ENCODE assay signal across 11 cellular contexts in the genomic region with DNA sequence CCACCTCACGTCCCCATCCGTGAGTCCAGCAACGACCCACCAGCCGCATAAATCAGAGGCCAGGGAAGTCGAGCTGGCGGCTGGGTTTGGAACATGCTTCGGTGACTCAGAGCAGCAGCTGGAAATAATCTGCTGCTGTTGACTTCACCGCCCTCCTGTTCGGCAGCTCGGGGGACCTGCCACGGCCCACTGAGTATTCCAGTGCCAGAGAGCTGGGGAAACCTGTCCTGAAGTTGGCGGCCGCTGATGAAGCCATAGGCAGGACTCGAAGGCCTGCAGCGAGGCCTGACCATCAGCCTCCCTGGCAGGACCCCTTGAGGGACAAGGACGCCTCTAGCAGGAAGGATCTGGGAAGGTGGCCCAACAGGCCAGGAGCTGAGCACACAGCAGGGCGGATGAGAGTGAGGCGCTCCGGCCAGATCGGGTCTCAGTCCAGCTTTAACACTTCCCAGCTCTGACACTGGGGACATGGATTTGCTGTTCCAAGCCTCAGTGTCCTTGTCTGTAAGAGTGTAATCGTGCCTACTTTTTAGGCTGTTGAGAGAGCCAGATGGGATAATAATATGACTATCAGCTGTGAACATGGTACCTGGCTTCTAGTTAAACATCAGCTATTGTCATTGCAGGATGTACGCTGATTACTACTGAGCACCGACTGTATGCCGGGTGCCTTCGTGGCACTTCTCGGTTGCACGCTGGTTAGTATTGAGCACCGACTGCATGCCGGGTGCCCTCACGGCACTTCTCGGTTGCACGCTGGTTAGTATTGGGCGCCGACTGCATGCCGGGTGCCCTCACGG. TPM values are rescaled to one million over a fixed set of nuclear protein-coding genes. Genes with fewer than 3 reads are reported as not detected.
DNase-seq lines count a peak whose midpoint lies in the region; ATAC-seq and TF ChIP-seq lines count a peak whose summit lies in the region.
"Had no signal": no experiment of that assay in that cellular context is flagged by ENCODE, and none has a peak within 500 bp of the region (broad histone marks: within the 10 kb centered on the region; RNA-seq: fewer than 3 reads in every experiment).

No MANE protein-coding gene starts in this region.

- TF ChIP-seq CTCF in AG10803 (conservative IDR thresholded peaks at IDR 0.05; ENCODE audit: low read length): no peak
- no peak for TF ChIP-seq CTCF in fibroblast of villous mesenchyme (IDR thresholded peaks at IDR 0.05; ENCODE audit: insufficient read depth, low read depth, low read length)

- peaks cover 6 to 7% (median 7%) of the 10 kb centered on the region in 3 donors for H3K4me1 Mint-ChIP-seq in CD8-positive, alpha-beta memory T cell

- CTCF ChIA-PET in CD8-positive, alpha-beta memory T cell (lab: Charles Lee): interaction anchor here (0.9 to 1.4 kb wide), 2 partner anchors 13 to 40 kb away, joined by 3 read pairs; no protein-coding TSS in a partner anchor

- ATAC-seq in GM18502 (IDR thresholded peaks at IDR 0.05; ENCODE audit: poor library complexity, unreplicated experiment) (no peak), GM21381 (IDR thresholded peaks at IDR 0.05; ENCODE audit: unreplicated experiment) (no peak), GM19328 (IDR thresholded peaks at IDR 0.05; ENCODE audit: unreplicated experiment) (no peak)

- H3K27ac Mint-ChIP-seq in CD8-positive, alpha-beta memory T cell: no peak overlapping the region
- H3K27ac Mint-ChIP-seq: activated naive CD4-positive, alpha-beta T cell treated with anti-CD3 and anti-CD28 coated beads for 36 hours had no signal

- no peak overlapping the region for H3K27ac ChIP-seq in CD8-positive, alpha-beta memory T cell (ENCODE audit: low read depth, low read length)

- POLR2A ChIA-PET in CD8-positive, alpha-beta memory T cell (lab: Charles Lee): no interaction called here

- H3K36me3 Mint-ChIP-seq in CD8-positive, alpha-beta memory T cell: no peaks in the 10 kb centered on the region

- H3K36me3 ChIP-seq in CD8-positive, alpha-beta memory T cell (ENCODE audit: insufficient read depth, low read length): no peaks in the 10 kb centered on the region

- H3K9me3 Mint-ChIP-seq in CD8-positive, alpha-beta memory T cell: no peaks in the 10 kb centered on the region
- H3K9me3 Mint-ChIP-seq: activated naive CD4-positive, alpha-beta T cell treated with anti-CD3 and anti-CD28 coated beads for 36 hours had no signal

- DNase-seq in AG10803 (ENCODE audit: low read depth) (peak; percentile 82), RKO (ENCODE audit: low spot score) (peak; percentile 22), fibroblast of villous mesenchyme (ENCODE audit: low read depth) (peak; percentile 88), posterior vena cava (ENCODE audit: low spot score) (peak; percentile 88)
- no peak for DNase-seq in CD8-positive, alpha-beta memory T cell
- DNase-seq: activated naive CD4-positive, alpha-beta T cell treated with anti-CD3 and anti-CD28 coated beads for 36 hours; NCI-H1436 treated with DMSO at 0.1 percent for 48 hours; T-helper 2 cell had no signal

- intact Hi-C loops in posterior vena cava (cut with DNase I): no loop called here

- H3K9me3 ChIP-seq in CD8-positive, alpha-beta memory T cell (ENCODE audit: low read length): no peaks in the 10 kb centered on the region

- H3K4me3 ChIP-seq in AG10803 (ENCODE audit: low read length) (peak overlapping the region; percentile 24), fibroblast of villous mesenchyme (ENCODE audit: low read depth, low read length) (no peak overlapping the region)
- no peak overlapping the region for H3K4me3 ChIP-seq in CD8-positive, alpha-beta memory T cell (ENCODE audit: low read length)

- peaks cover 5 to 21% of the 10 kb centered on the region in 2 donors for H3K27me3 Mint-ChIP-seq in CD8-positive, alpha-beta memory T cell

- peaks cover 7% of the 10 kb centered on the region for H3K4me1 ChIP-seq in CD8-positive, alpha-beta memory T cell (ENCODE audit: insufficient read depth, low read length)

- H3K27me3 ChIP-seq in CD8-positive, alpha-beta memory T cell (ENCODE audit: insufficient read depth, low read length, poor library complexity, severe bottlenecking): no peaks in the 10 kb centered on the region

- H3K4me3 Mint-ChIP-seq in CD8-positive, alpha-beta memory T cell: no peak overlapping the region
- H3K4me3 Mint-ChIP-seq: activated naive CD4-positive, alpha-beta T cell treated with anti-CD3 and anti-CD28 coated beads for 36 hours had no signal

RNA-seq across cellular contexts. Expression of a gene that starts 50.4 kb away (rescaled TPM):
- not detected in 2 replicates for total RNA-seq in fibroblast of villous mesenchyme
- total RNA-seq in posterior vena cava: not detected
- not detected for total RNA-seq in CD8-positive, alpha-beta memory T cell
- polyA plus RNA-seq in CD8-positive, alpha-beta memory T cell: not detected
- total RNA-seq: activated naive CD4-positive, alpha-beta T cell treated with anti-CD3 and anti-CD28 coated beads for 36 hours had no signal

Comparison
In these comparisons a context has a peak if more than half of its experiments do, and no peak if none do; other contexts are left out.
1. DNase-seq: peak in AG10803 (single experiment), RKO (single experiment), fibroblast of villous mesenchyme (single experiment) and posterior vena cava (single experiment); none in CD8-positive, alpha-beta memory T cell (0 of 5).